Comparison of ENCODE assay signal across 11 cellular contexts in the genomic region with DNA sequence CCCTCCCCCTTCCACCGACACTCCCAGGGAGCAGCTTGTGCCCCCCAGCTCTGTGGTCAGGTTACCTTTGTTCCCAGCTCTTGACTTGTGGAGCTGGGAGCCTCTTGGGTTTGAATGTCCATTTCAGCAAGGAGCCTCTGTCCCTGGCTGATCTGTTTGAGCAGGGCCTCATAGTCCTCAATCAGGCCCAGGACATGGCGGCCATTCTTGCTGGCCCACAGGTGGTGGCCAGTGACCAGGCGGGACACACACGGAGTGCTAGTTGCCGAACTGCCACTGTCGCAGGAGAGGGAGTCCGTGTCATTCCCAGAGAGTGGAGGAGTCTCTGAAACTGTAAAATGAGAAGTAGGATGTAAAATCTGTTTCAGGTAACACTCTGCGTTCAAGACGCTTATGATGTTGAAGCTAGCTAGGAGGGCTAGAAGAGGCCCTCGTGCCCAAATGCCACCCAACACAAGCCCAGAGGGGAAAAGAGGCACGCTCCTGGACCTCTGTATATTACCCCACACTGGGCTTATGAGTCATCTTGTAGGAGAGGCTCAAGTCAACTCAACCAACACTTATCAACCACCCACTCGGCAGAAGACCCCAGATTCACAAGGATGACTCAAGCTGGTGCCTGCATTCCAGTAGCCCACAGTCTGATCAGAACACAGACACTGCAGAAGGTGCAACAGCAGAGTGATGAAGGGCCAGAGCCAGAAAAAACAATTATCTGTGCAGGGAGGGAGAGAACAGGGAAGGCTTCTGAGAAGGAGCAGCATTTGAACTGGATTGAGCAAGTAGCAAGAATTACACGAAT.
DNase-seq lines count a peak whose midpoint lies in the region; ATAC-seq and TF ChIP-seq lines count a peak whose summit lies in the region.
"Had no signal": no experiment of that assay in that cellular context is flagged by ENCODE, and none has a peak within 500 bp of the region (broad histone marks: within the 10 kb centered on the region; RNA-seq: fewer than 3 reads in every experiment).

No MANE protein-coding gene starts in this region.

- no peaks in the 10 kb centered on the region for H3K27me3 Mint-ChIP-seq in activated naive CD8-positive, alpha-beta T cell treated with anti-CD3 and anti-CD28 coated beads for 36 hours

- WGBS in right lobe of liver (ENCODE audit: insufficient coverage, low coverage, low lambda C conversion rate, missing lambda C conversion rate) = 84% methylated on average over 13 of the region's 13 CpGs

- peak overlapping the region; percentile 35 for H3K27ac Mint-ChIP-seq in activated naive CD8-positive, alpha-beta T cell treated with anti-CD3 and anti-CD28 coated beads for 36 hours

- H3K9me3 Mint-ChIP-seq in activated naive CD8-positive, alpha-beta T cell treated with anti-CD3 and anti-CD28 coated beads for 36 hours = no peaks in the 10 kb centered on the region

- H3K27me3 ChIP-seq in right lobe of liver = no peaks in the 10 kb centered on the region
- H3K27me3 ChIP-seq: cardiac muscle cell had no signal

- H3K9me3 ChIP-seq in right lobe of liver = no peaks in the 10 kb centered on the region

- no peak overlapping the region for H3K4me3 ChIP-seq in right lobe of liver
- H3K4me3 ChIP-seq: cardiac muscle cell had no signal

- no peak for TF ChIP-seq POLR2A in right lobe of liver (IDR thresholded peaks at IDR 0.05)

- H3K4me1 Mint-ChIP-seq in activated naive CD8-positive, alpha-beta T cell treated with anti-CD3 and anti-CD28 coated beads for 36 hours = peaks cover 10% of the 10 kb centered on the region

- H3K36me3 ChIP-seq in right lobe of liver = peaks cover 0 to 22% (median 6%) of the 10 kb centered on the region in 4 donors

- peaks cover 0 to 40% (median 0%) of the 10 kb centered on the region in 4 donors for H3K4me1 ChIP-seq in right lobe of liver

- H3K36me3 Mint-ChIP-seq in activated naive CD8-positive, alpha-beta T cell treated with anti-CD3 and anti-CD28 coated beads for 36 hours = peaks cover 16% of the 10 kb centered on the region

- no peak for TF ChIP-seq CTCF in right lobe of liver (IDR thresholded peaks at IDR 0.05)

- peak overlapping the region in 1 of 3 donors; percentile 50 for H3K27ac ChIP-seq in right lobe of liver
- H3K27ac ChIP-seq: cardiac muscle cell had no signal

- no peak overlapping the region for H3K4me3 Mint-ChIP-seq in activated naive CD8-positive, alpha-beta T cell treated with anti-CD3 and anti-CD28 coated beads for 36 hours

- ATAC-seq in right lobe of liver (peak in 3 of 4 donors; percentile 27 to 68 (median 54)), GM18520 (IDR thresholded peaks at IDR 0.05; ENCODE audit: unreplicated experiment) (no peak)

- DNase-seq in AG08396 (ENCODE audit: low spot score) (peak; percentile 81), HS-5 (ENCODE audit: low read depth) (peak; percentile 79), right lobe of liver (no peak), iPS-NIHi11 (ENCODE audit: low spot score) (no peak), NCI-H2107 (lab: John Stamatoyannopoulos, UW) (no peak)
- DNase-seq in activated naive CD8-positive, alpha-beta T cell treated with anti-CD3 and anti-CD28 coated beads for 36 hours = no peak
- no peak for DNase-seq in effector CD4-positive, alpha-beta T cell
- DNase-seq: nucleus accumbens, SHP77 treated with DMSO at 0.1 percent for 48 hours had no signal

- intact Hi-C loops in right lobe of liver (cut with DNase I) = no loop called here

Comparison
In these comparisons a context has a peak if more than half of its experiments do, and no peak if none do; other contexts are left out.
1. DNase-seq: peak in AG08396 (single experiment) and HS-5 (single experiment); none in activated naive CD8-positive, alpha-beta T cell treated with anti-CD3 and anti-CD28 coated beads for 36 hours (single experiment), right lobe of liver (0 of 3), effector CD4-positive, alpha-beta T cell (single experiment), iPS-NIHi11 (single experiment) and NCI-H2107 (single experiment).